In the genomic region with DNA sequence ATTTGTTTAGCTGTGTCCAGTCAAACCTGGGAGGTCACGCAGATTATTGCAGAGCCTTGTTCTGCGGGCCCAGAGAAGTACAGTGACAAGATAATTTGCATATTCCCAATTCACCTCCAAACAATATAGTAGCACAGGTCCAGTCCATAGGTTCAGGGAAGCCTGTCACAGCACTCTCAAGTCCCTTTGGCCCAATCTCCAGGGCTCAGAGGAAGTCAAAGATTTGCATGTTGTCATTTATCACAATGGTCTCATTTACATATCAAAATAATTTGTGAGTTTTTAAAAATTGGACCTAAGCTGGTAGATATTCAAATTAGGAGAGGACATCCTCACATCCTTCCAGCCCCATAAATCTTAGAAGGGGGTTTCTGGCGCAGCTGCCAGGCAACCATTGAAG, we compare ENCODE assay signal across 19 cellular contexts. TPM values are rescaled to one million over a fixed set of nuclear protein-coding genes. Genes with fewer than 3 reads are reported as not detected.
A peak's percentile ranks its signal among the peaks of the same experiment; 100 is the strongest.
DNase-seq lines count a peak whose midpoint lies in the region; ATAC-seq, FAIRE-seq and TF ChIP-seq lines count a peak whose summit lies in the region.
"Had no signal": no experiment of that assay in that cellular context is flagged by ENCODE, and none has a peak within 500 bp of the region (broad histone marks: within the 10 kb centered on the region; RNA-seq: fewer than 3 reads in every experiment).

No MANE protein-coding gene starts in this region.

- no peak for FAIRE-seq in K562 (lab: Jason Lieb, UNC)
- FAIRE-seq: bronchial epithelial cell, frontal cortex had no signal

- H2AFZ ChIP-seq in K562 (ENCODE audit: low read depth, low read length) (no peak overlapping the region), neural progenitor cell (replicated peaks) (no peak overlapping the region)

- H3K4me1 Mint-ChIP-seq in neural progenitor cell, result peaks cover 25% of the 10 kb centered on the region

- H3K4me1 ChIP-seq in right atrium auricular region (peaks cover 0 to 60% of the 10 kb centered on the region in 2 donors), K562 (replicated peaks in 1 of 2; ENCODE audit: control insufficient read depth in 2 of 2, insufficient read depth in 2 of 2, low read length in 2 of 2) (peaks cover 8 to 28% of the 10 kb centered on the region in 2 experiments), neural progenitor cell (no peaks in the 10 kb centered on the region), upper lobe of right lung (peaks cover 17% of the 10 kb centered on the region)

- no peaks in the 10 kb centered on the region for H4K20me1 ChIP-seq in K562 (replicated peaks; ENCODE audit: control insufficient read depth, insufficient read depth, low read length)
- H4K20me1 ChIP-seq in neural progenitor cell (ENCODE audit: low read depth), result peaks cover 24% of the 10 kb centered on the region

- 83% methylated on average over 3 of the region's 3 CpGs for WGBS in K562 (ENCODE audit: insufficient coverage, low coverage, missing lambda C conversion rate)

- CTCF ChIA-PET in K562 (lab: Yijun Ruan, JAX; ENCODE audit: low intra/inter-chr PET ratio), result no interaction called here

- TF ChIP-seq CTCF in right atrium auricular region (IDR thresholded peaks at IDR 0.05) (no peak), K562 (IDR thresholded peaks at IDR 0.05 in 2 of 3, conservative IDR thresholded peaks at IDR 0.05 in 1 of 3; ENCODE audit: insufficient read depth in 2 of 3, low read depth in 1 of 3, low read length in 3 of 3) (no peak), neural progenitor cell (IDR thresholded peaks at IDR 0.05) (no peak), upper lobe of right lung (IDR thresholded peaks at IDR 0.05) (no peak)

- intact Hi-C loops in Right ventricle myocardium inferior (cut with DNase I) (no loop called here), K562 (cut with micrococcal nuclease) (no loop called here), upper lobe of right lung (cut with DNase I) (no loop called here)

- in situ Hi-C loops in K562 (cut with MboI), result no loop called here

- POLR2A ChIA-PET in K562 (lab: Yijun Ruan, JAX), result interaction anchor here (0.6 to 3.2 kb wide), 5 partner anchors 11 to 395 kb away, joined by 3 to 10 read pairs (median 3); partner anchors contain the start of genes POLR2A, SLC35G6 and ZBTB4

- no peaks in the 10 kb centered on the region for H3K9me3 ChIP-seq in right atrium auricular region
- H3K9me3 ChIP-seq in K562 (replicated peaks; ENCODE audit: control insufficient read depth, insufficient read depth, low read depth, low read length), result no peaks in the 10 kb centered on the region
- H3K9me3 ChIP-seq in neural progenitor cell (ENCODE audit: low read depth), result no peaks in the 10 kb centered on the region
- no peaks in the 10 kb centered on the region for H3K9me3 ChIP-seq in upper lobe of right lung
- H3K9me3 ChIP-seq: tibial artery had no signal

- peaks cover 6% of the 10 kb centered on the region for H3K36me3 Mint-ChIP-seq in neural progenitor cell

- H3K4me2 ChIP-seq in K562 (ENCODE audit: insufficient read depth, low read length) (no peak overlapping the region), neural progenitor cell (no peak overlapping the region)

- peaks cover 8% of the 10 kb centered on the region for H3K27me3 Mint-ChIP-seq in neural progenitor cell (ENCODE audit: insufficient read depth, low read depth)

- no peaks in the 10 kb centered on the region for H3F3A ChIP-seq in neural progenitor cell (ENCODE audit: low read depth)

- H3K4me3 ChIP-seq in right atrium auricular region (no peak overlapping the region), K562 (no peak overlapping the region), neural progenitor cell (no peak overlapping the region), upper lobe of right lung (no peak overlapping the region)
- H3K4me3 ChIP-seq: tibial artery had no signal

- peak overlapping the region; percentile 74 to 90 for H3K27ac ChIP-seq in right atrium auricular region
- H3K27ac ChIP-seq in K562 (ENCODE audit: extremely low read depth, low read depth, low read length), result peak overlapping the region; percentile 70
- H3K27ac ChIP-seq in neural progenitor cell, result no peak overlapping the region
- peak overlapping the region; percentile 61 for H3K27ac ChIP-seq in upper lobe of right lung

- no peak for ATAC-seq in Right ventricle myocardium inferior
- ATAC-seq in K562, result no peak
- no peak for ATAC-seq in upper lobe of right lung
- no peak for ATAC-seq in GM19035 (IDR thresholded peaks at IDR 0.05; ENCODE audit: unreplicated experiment)
- ATAC-seq in HG03571 (IDR thresholded peaks at IDR 0.05; ENCODE audit: unreplicated experiment), result no peak
- ATAC-seq: PC-3 had no signal

- H3K9ac ChIP-seq in K562 (ENCODE audit: insufficient read depth in 1 of 2, low read depth in 2 of 2, low read length in 2 of 2) (peak overlapping the region in 1 of 2 experiments; percentile 55; a peak in 2 of 4 replicates), neural progenitor cell (no peak overlapping the region)

- TF ChIP-seq EP300 in K562 (IDR thresholded peaks at IDR 0.05; ENCODE audit: low read length), result no peak

- H3K9me1 ChIP-seq in K562 (ENCODE audit: control insufficient read depth, insufficient read depth, low read length), result no peaks in the 10 kb centered on the region

- H3K27me3 ChIP-seq in right atrium auricular region (no peaks in the 10 kb centered on the region), K562 (ENCODE audit: control insufficient read depth in 2 of 2, insufficient read depth in 2 of 2, low read length in 2 of 2) (no peaks in the 10 kb centered on the region), neural progenitor cell (no peaks in the 10 kb centered on the region), upper lobe of right lung (no peaks in the 10 kb centered on the region)
- H3K27me3 ChIP-seq: tibial artery had no signal

- H3K36me3 ChIP-seq in right atrium auricular region, result peaks cover 36% of the 10 kb centered on the region
- peaks cover 30% of the 10 kb centered on the region; the same call in 1 of the 3 replicates for H3K36me3 ChIP-seq in K562 (ENCODE audit: control insufficient read depth, insufficient read depth, low read length)
- no peaks in the 10 kb centered on the region for H3K36me3 ChIP-seq in neural progenitor cell
- peaks cover 35% of the 10 kb centered on the region for H3K36me3 ChIP-seq in upper lobe of right lung

- peaks cover 22% of the 10 kb centered on the region for H3K79me2 ChIP-seq in K562 (ENCODE audit: control insufficient read depth, insufficient read depth, low read length)
- H3K79me2 ChIP-seq in neural progenitor cell (ENCODE audit: low read depth), result peaks cover 5% of the 10 kb centered on the region

- no TSS peak for BruUV-seq in K562 (replicated peaks; lab: Mats Ljungman, UMichigan)

- TF ChIP-seq POLR2A in K562 (conservative IDR thresholded peaks at IDR 0.05), result no peak

- H3K4me3 Mint-ChIP-seq in neural progenitor cell, result peak overlapping the region; percentile 27
- H3K4me3 Mint-ChIP-seq: activated T-helper 1 cell treated with anti-CD3 and anti-CD28 coated beads, Interleukin-12 subunit alpha, Interleukin-12 subunit beta, Interleukin-2, Interleukin-4 antibody, amounts not matched to agents 30 ng/mL and 10 ng/mL and 1 ng/mL, durations not matched to agents 14 hours and 24 hours and 36 hours had no signal

- no peak for TF ChIP-seq RAD21 in K562 (CRISPR knock-in tag; conservative IDR thresholded peaks at IDR 0.05 in 1 of 2, IDR thresholded peaks at IDR 0.05 in 1 of 2)

- H3K9me3 Mint-ChIP-seq in neural progenitor cell, result no peaks in the 10 kb centered on the region
- H3K9me3 Mint-ChIP-seq: activated T-helper 1 cell treated with anti-CD3 and anti-CD28 coated beads, Interleukin-12 subunit alpha, Interleukin-12 subunit beta, Interleukin-2, Interleukin-4 antibody, amounts not matched to agents 30 ng/mL and 10 ng/mL and 1 ng/mL, durations not matched to agents 14 hours and 24 hours and 36 hours had no signal

- peak overlapping the region; percentile 63 for H3K27ac Mint-ChIP-seq in neural progenitor cell
- H3K27ac Mint-ChIP-seq: activated T-helper 1 cell treated with anti-CD3 and anti-CD28 coated beads, Interleukin-12 subunit alpha, Interleukin-12 subunit beta, Interleukin-2, Interleukin-4 antibody, amounts not matched to agents 30 ng/mL and 10 ng/mL and 1 ng/mL, durations not matched to agents 14 hours and 24 hours and 36 hours had no signal

- DNase-seq in right atrium auricular region (ENCODE audit: low spot score) (no peak), Right ventricle myocardium inferior (ENCODE audit: missing footprints) (no peak), K562 (ENCODE audit: extremely low read depth in 1 of 4, low spot score in 3 of 4) (no peak), neural progenitor cell (ENCODE audit: low spot score) (no peak), upper lobe of right lung (no peak), EL (no peak)
- DNase-seq: activated CD4-positive, alpha-beta T cell treated with anti-CD3 and anti-CD28 coated beads for 4 hours; DMS53; NCI-H1417; NCI-H446 had no signal

RNA-seq across cellular contexts. Expression of gene ZBTB4, which starts 11.9 kb away (rescaled TPM):
- total RNA-seq in right atrium auricular region, result 10 to 100 TPM; 50.5 to 67.3 TPM
- total RNA-seq in Right ventricle myocardium inferior, result 62.1 TPM
- 8.1 and 15.0 TPM in 2 replicates for total RNA-seq in K562 (2011; cell fraction: chromatin; rRNA removed; ENCODE audit: low replicate concordance)
- total RNA-seq in K562 (2011; cell fraction: nucleolus; rRNA removed), result 9.2 and 9.7 TPM in 2 replicates
- total RNA-seq in K562 (2011; cell fraction: nucleoplasm; rRNA removed), result 10.6 and 12.8 TPM in 2 replicates
- 3.3 and 5.0 TPM in 2 replicates for total RNA-seq in K562 (2014; rRNA removed)
- 2.5 and 2.7 TPM in 2 replicates for total RNA-seq in K562 (2014; rRNA removed; fragmentation: Illumina TruSeq; extraction: Trizol)
- total RNA-seq in K562 (2015; rRNA removed; fragmentation: Illumina TruSeq; extraction: Trizol), result 4.0 and 4.2 TPM in 2 replicates
- total RNA-seq in K562 (2021), result 6.7 and 6.9 TPM in 2 replicates
- polyA plus RNA-seq in K562 (2011; rRNA removed), result 2.5 and 2.7 TPM in 2 replicates
- polyA plus RNA-seq in K562 (2011; cell fraction: cytosol; rRNA removed), result 2.8 TPM in 2 replicates
- polyA plus RNA-seq in K562 (2011; cell fraction: nucleus; rRNA removed), result 9.9 and 13.7 TPM in 2 replicates
- 3.8 and 4.1 TPM in 2 replicates for polyA plus RNA-seq in K562 (2012)
- 4.5 and 4.9 TPM in 2 replicates for polyA plus RNA-seq in K562 (2014; fragmentation: Illumina TruSeq; extraction: Trizol)
- polyA plus RNA-seq in K562 (2014; fragmentation: Nextera tagmentation; extraction: Ambion mirVana), result 1 to 10 TPM in 1 of 2 experiments, under 1 TPM in 1; 0.92 to 1.1 TPM
- 4.0 and 4.7 TPM in 2 replicates for polyA plus RNA-seq in K562 (2014; rRNA removed)
- 3.3 and 3.5 TPM in 2 replicates for polyA minus RNA-seq in K562 (2011; rRNA and poly(A)+ RNA removed)
- polyA minus RNA-seq in K562 (2011; cell fraction: cytosol; rRNA and poly(A)+ RNA removed), result 2.0 and 2.7 TPM in 2 replicates
- 4.6 and 6.0 TPM in 2 replicates for polyA minus RNA-seq in K562 (2011; cell fraction: nucleus; rRNA and poly(A)+ RNA removed)
- total RNA-seq in neural progenitor cell (ENCODE audit: low replicate concordance), result 5.4 and 15.5 TPM in 2 replicates
- total RNA-seq in upper lobe of right lung, result 84.7 TPM

RNA-seq across cellular contexts. Expression of gene SLC35G6, which starts 13.7 kb away (rescaled TPM):
- total RNA-seq in right atrium auricular region (not detected), Right ventricle myocardium inferior (not detected), K562 (2014; rRNA removed) (not detected in 2 replicates), K562 (2014; rRNA removed; fragmentation: Illumina TruSeq; extraction: Trizol) (not detected in 2 replicates), K562 (2015; rRNA removed; fragmentation: Illumina TruSeq; extraction: Trizol) (not detected in 2 replicates), K562 (2021) (not detected in 2 replicates), neural progenitor cell (ENCODE audit: low replicate concordance) (not detected in 2 replicates), upper lobe of right lung (not detected)
- total RNA-seq in K562 (2011; cell fraction: chromatin; rRNA removed; ENCODE audit: low replicate concordance), result not detected in 2 replicates
- total RNA-seq in K562 (2011; cell fraction: nucleolus; rRNA removed), result not detected in 2 replicates
- total RNA-seq in K562 (2011; cell fraction: nucleoplasm; rRNA removed), result not detected in 2 replicates
- polyA plus RNA-seq in K562 (2011; rRNA removed) (not detected in 2 replicates), K562 (2014; fragmentation: Illumina TruSeq; extraction: Trizol) (not detected in 2 replicates), K562 (2014; fragmentation: Nextera tagmentation; extraction: Ambion mirVana) (not detected), K562 (2014; rRNA removed) (not detected in 2 replicates)
- polyA plus RNA-seq in K562 (2011; cell fraction: cytosol; rRNA removed), result not detected in 2 replicates
- polyA plus RNA-seq in K562 (2011; cell fraction: nucleus; rRNA removed), result not detected in 2 replicates
- 0.14 TPM in 1 of 2 replicates, not detected in the other for polyA plus RNA-seq in K562 (2012)
- polyA minus RNA-seq in K562 (2011; rRNA and poly(A)+ RNA removed), result not detected in 2 replicates
- polyA minus RNA-seq in K562 (2011; cell fraction: cytosol; rRNA and poly(A)+ RNA removed), result not detected in 2 replicates
- polyA minus RNA-seq in K562 (2011; cell fraction: nucleus; rRNA and poly(A)+ RNA removed), result not detected in 2 replicates
- total RNA-seq: activated T-helper 1 cell treated with anti-CD3 and anti-CD28 coated beads, Interleukin-12 subunit alpha, Interleukin-12 subunit beta, Interleukin-2, Interleukin-4 antibody, amounts not matched to agents 30 ng/mL and 10 ng/mL and 1 ng/mL, durations not matched to agents 14 hours and 24 hours and 36 hours; bronchial epithelial cell; frontal cortex; myocyte; PC-3; T-helper 1 cell treated with Interleukin-12 subunit alpha and Interleukin-12 subunit beta and Interleukin-4 antibody, amounts not matched to agents 30 ng/mL and 1 ng/mL, for 36 hours had no signal

RNA-seq across cellular contexts. Expression of gene POLR2A, which starts 16.7 kb away (rescaled TPM):
- total RNA-seq in right atrium auricular region (10 to 100 TPM; 28.4 to 41.2 TPM), Right ventricle myocardium inferior (36.4 TPM), K562 (2014; rRNA removed) (31.7 and 32.1 TPM in 2 replicates), K562 (2014; rRNA removed; fragmentation: Illumina TruSeq; extraction: Trizol) (9.0 and 12.4 TPM in 2 replicates), K562 (2015; rRNA removed; fragmentation: Illumina TruSeq; extraction: Trizol) (9.6 and 15.4 TPM in 2 replicates), K562 (2021) (97.6 and 109 TPM in 2 replicates), neural progenitor cell (ENCODE audit: low replicate concordance) (32.7 and 51.4 TPM in 2 replicates), upper lobe of right lung (105 TPM)
- total RNA-seq in K562 (2011; cell fraction: chromatin; rRNA removed; ENCODE audit: low replicate concordance), result 324 and 608 TPM in 2 replicates
- total RNA-seq in K562 (2011; cell fraction: nucleolus; rRNA removed), result 252 and 283 TPM in 2 replicates
- 236 and 241 TPM in 2 replicates for total RNA-seq in K562 (2011; cell fraction: nucleoplasm; rRNA removed)
- polyA plus RNA-seq in K562 (2011; rRNA removed) (8.7 and 13.6 TPM in 2 replicates), K562 (2014; fragmentation: Illumina TruSeq; extraction: Trizol) (52.5 and 55.6 TPM in 2 replicates), K562 (2014; fragmentation: Nextera tagmentation; extraction: Ambion mirVana) (1 to 10 TPM; 1.3 to 1.5 TPM), K562 (2014; rRNA removed) (20.9 and 23.9 TPM in 2 replicates)
- 10.8 and 13.4 TPM in 2 replicates for polyA plus RNA-seq in K562 (2011; cell fraction: cytosol; rRNA removed)
- polyA plus RNA-seq in K562 (2011; cell fraction: nucleus; rRNA removed), result 56.5 and 68.4 TPM in 2 replicates
- polyA plus RNA-seq in K562 (2012), result 46.0 and 58.3 TPM in 2 replicates
- polyA minus RNA-seq in K562 (2011; rRNA and poly(A)+ RNA removed), result 63.4 and 72.9 TPM in 2 replicates
- polyA minus RNA-seq in K562 (2011; cell fraction: cytosol; rRNA and poly(A)+ RNA removed), result 117 and 140 TPM in 2 replicates
- 66.5 and 98.3 TPM in 2 replicates for polyA minus RNA-seq in K562 (2011; cell fraction: nucleus; rRNA and poly(A)+ RNA removed)

RNA-seq across cellular contexts. Expression of gene CHRNB1, which starts 22.6 kb away (rescaled TPM):
- 10 to 100 TPM; 15.8 to 19.0 TPM for total RNA-seq in right atrium auricular region
- total RNA-seq in Right ventricle myocardium inferior, result 11.8 TPM
- total RNA-seq in K562 (2011; cell fraction: chromatin; rRNA removed; ENCODE audit: low replicate concordance), result 8.4 and 14.2 TPM in 2 replicates
- 9.3 and 9.7 TPM in 2 replicates for total RNA-seq in K562 (2011; cell fraction: nucleolus; rRNA removed)
- total RNA-seq in K562 (2011; cell fraction: nucleoplasm; rRNA removed), result 10.6 and 13.7 TPM in 2 replicates
- total RNA-seq in K562 (2014; rRNA removed), result 4.7 and 5.0 TPM in 2 replicates
- total RNA-seq in K562 (2014; rRNA removed; fragmentation: Illumina TruSeq; extraction: Trizol), result 4.8 and 5.1 TPM in 2 replicates
- 6.3 and 6.6 TPM in 2 replicates for total RNA-seq in K562 (2015; rRNA removed; fragmentation: Illumina TruSeq; extraction: Trizol)
- total RNA-seq in K562 (2021), result 4.5 and 4.9 TPM in 2 replicates
- polyA plus RNA-seq in K562 (2011; rRNA removed), result 7.5 and 7.6 TPM in 2 replicates
- 12.9 and 14.1 TPM in 2 replicates for polyA plus RNA-seq in K562 (2011; cell fraction: cytosol; rRNA removed)
- polyA plus RNA-seq in K562 (2011; cell fraction: nucleus; rRNA removed), result 5.5 and 7.4 TPM in 2 replicates
- polyA plus RNA-seq in K562 (2012), result 10.8 and 11.7 TPM in 2 replicates
- 11.5 and 12.3 TPM in 2 replicates for polyA plus RNA-seq in K562 (2014; fragmentation: Illumina TruSeq; extraction: Trizol)
- 10 to 100 TPM in 1 of 2 experiments, 1 to 10 TPM in 1; 8.2 to 11.3 TPM for polyA plus RNA-seq in K562 (2014; fragmentation: Nextera tagmentation; extraction: Ambion mirVana)
- 6.8 and 7.9 TPM in 2 replicates for polyA plus RNA-seq in K562 (2014; rRNA removed)
- polyA minus RNA-seq in K562 (2011; rRNA and poly(A)+ RNA removed), result 3.7 and 4.7 TPM in 2 replicates
- 2.6 and 2.8 TPM in 2 replicates for polyA minus RNA-seq in K562 (2011; cell fraction: cytosol; rRNA and poly(A)+ RNA removed)
- polyA minus RNA-seq in K562 (2011; cell fraction: nucleus; rRNA and poly(A)+ RNA removed), result 2.2 and 3.1 TPM in 2 replicates
- 7.4 and 7.5 TPM in 2 replicates for total RNA-seq in neural progenitor cell (ENCODE audit: low replicate concordance)
- 10.1 TPM for total RNA-seq in upper lobe of right lung

RNA-seq across cellular contexts. Expression of gene FGF11, which starts 28.2 kb away (rescaled TPM):
- total RNA-seq in right atrium auricular region (10 to 100 TPM; 18.6 to 20.9 TPM), Right ventricle myocardium inferior (11.7 TPM), K562 (2014; rRNA removed) (3.0 and 3.5 TPM in 2 replicates), K562 (2014; rRNA removed; fragmentation: Illumina TruSeq; extraction: Trizol) (2.7 and 3.2 TPM in 2 replicates), K562 (2015; rRNA removed; fragmentation: Illumina TruSeq; extraction: Trizol) (2.2 and 3.3 TPM in 2 replicates), K562 (2021) (4.4 and 5.8 TPM in 2 replicates), neural progenitor cell (ENCODE audit: low replicate concordance) (7.6 and 14.9 TPM in 2 replicates), upper lobe of right lung (1.1 TPM)
- 5.6 and 12.1 TPM in 2 replicates for total RNA-seq in K562 (2011; cell fraction: chromatin; rRNA removed; ENCODE audit: low replicate concordance)
- total RNA-seq in K562 (2011; cell fraction: nucleolus; rRNA removed), result 6.7 and 7.5 TPM in 2 replicates
- total RNA-seq in K562 (2011; cell fraction: nucleoplasm; rRNA removed), result 7.7 and 14.8 TPM in 2 replicates
- polyA plus RNA-seq in K562 (2011; rRNA removed) (4.7 and 10.4 TPM in 2 replicates), K562 (2014; fragmentation: Illumina TruSeq; extraction: Trizol) (6.1 and 7.5 TPM in 2 replicates), K562 (2014; fragmentation: Nextera tagmentation; extraction: Ambion mirVana) (1 to 10 TPM; 1.2 to 1.4 TPM), K562 (2014; rRNA removed) (3.2 and 3.4 TPM in 2 replicates)
- polyA plus RNA-seq in K562 (2011; cell fraction: cytosol; rRNA removed), result 5.5 and 8.1 TPM in 2 replicates
- 23.3 and 26.0 TPM in 2 replicates for polyA plus RNA-seq in K562 (2011; cell fraction: nucleus; rRNA removed)
- polyA plus RNA-seq in K562 (2012), result 6.5 and 7.3 TPM in 2 replicates
- 2.2 and 3.4 TPM in 2 replicates for polyA minus RNA-seq in K562 (2011; rRNA and poly(A)+ RNA removed)
- 1.9 and 3.9 TPM in 2 replicates for polyA minus RNA-seq in K562 (2011; cell fraction: cytosol; rRNA and poly(A)+ RNA removed)
- 2.7 and 5.2 TPM in 2 replicates for polyA minus RNA-seq in K562 (2011; cell fraction: nucleus; rRNA and poly(A)+ RNA removed)
